In genomic region chr1:93673159-93673657, GRCh38 we compare ENCODE assay signal across 18 cellular contexts. TPM values are rescaled to one million over a fixed set of nuclear protein-coding genes. Genes with fewer than 3 reads are reported as not detected.
DNase-seq lines count a peak whose midpoint lies in the region; ATAC-seq, FAIRE-seq and TF ChIP-seq lines count a peak whose summit lies in the region.
"Had no signal": no experiment of that assay in that cellular context is flagged by ENCODE, and none has a peak within 500 bp of the region (broad histone marks: within the 10 kb centered on the region; RNA-seq: fewer than 3 reads in every experiment).

No MANE protein-coding gene starts in this region.

- H3K27ac Mint-ChIP-seq in Calu3 (ENCODE audit: unreplicated experiment): peak overlapping the region; percentile 66
- H3K27ac Mint-ChIP-seq: activated CD8-positive, alpha-beta T cell treated with anti-CD3 and anti-CD28 coated beads, Interleukin-2, amount 10 ng/mL, durations not matched to agents 7 days and 5 days; natural killer cell; T-helper 2 cell treated with Interferon-gamma antibody and Interleukin-4, amounts not matched to agents 5 μg/mL and 100 μg/mL, for 36 hours had no signal

- no peaks in the 10 kb centered on the region for H3K9me3 Mint-ChIP-seq in Calu3 (ENCODE audit: low read depth, unreplicated experiment)
- H3K9me3 Mint-ChIP-seq: central memory CD8-positive, alpha-beta T cell; natural killer cell; T-helper 2 cell treated with Interferon-gamma antibody and Interleukin-4, amounts not matched to agents 5 μg/mL and 100 μg/mL, for 36 hours had no signal

- H3K4me1 ChIP-seq in K562 (replicated peaks in 1 of 2; ENCODE audit: control insufficient read depth in 2 of 2, insufficient read depth in 2 of 2, low read length in 2 of 2): peaks cover 7 to 25% of the 10 kb centered on the region in 2 experiments

- FAIRE-seq in K562 (lab: Jason Lieb, UNC) (no peak), D721Med (lab: Jason Lieb, UNC) (no peak)
- FAIRE-seq: GM12878, H1 had no signal

- DNase-seq in Calu3: no peak
- DNase-seq in K562 (ENCODE audit: extremely low read depth in 1 of 4, low spot score in 3 of 4): no peak
- no peak for DNase-seq in left ventricle myocardium superior
- peak; percentile 51 for DNase-seq in skeletal muscle cell (ENCODE audit: low read depth)
- DNase-seq in NCI-H2196 treated with DMSO at 0.1 percent for 48 hours (lab: John Stamatoyannopoulos, UW; ENCODE audit: unreplicated experiment): no peak
- DNase-seq in AG08396 (ENCODE audit: low spot score): no peak
- DNase-seq in D721Med (ENCODE audit: insufficient read length, low spot score): no peak
- no peak for DNase-seq in effector CD4-positive, alpha-beta T cell
- DNase-seq: activated CD8-positive, alpha-beta T cell treated with anti-CD3 and anti-CD28 coated beads, Interleukin-2, amount 10 ng/mL, durations not matched to agents 7 days and 5 days; activated gamma-delta T cell; DMS79; foreskin melanocyte; natural killer cell; NCI-H446 treated with DMSO at 0.1 percent for 48 hours had no signal

- no peak overlapping the region for H2AFZ ChIP-seq in K562 (ENCODE audit: low read depth, low read length)

- TF ChIP-seq RAD21 in K562 (CRISPR knock-in tag; conservative IDR thresholded peaks at IDR 0.05 in 1 of 2, IDR thresholded peaks at IDR 0.05 in 1 of 2): no peak

- TF ChIP-seq EP300 in K562 (IDR thresholded peaks at IDR 0.05; ENCODE audit: low read length): no peak

- no peaks in the 10 kb centered on the region for H3K9me3 ChIP-seq in K562 (replicated peaks; ENCODE audit: control insufficient read depth, insufficient read depth, low read depth, low read length)

- H3K79me2 ChIP-seq in K562 (ENCODE audit: control insufficient read depth, insufficient read depth, low read length): no peaks in the 10 kb centered on the region

- no peak overlapping the region for H3K9ac ChIP-seq in K562 (ENCODE audit: insufficient read depth in 1 of 2, low read depth in 2 of 2, low read length in 2 of 2)

- no peaks in the 10 kb centered on the region for H4K20me1 ChIP-seq in K562 (replicated peaks; ENCODE audit: control insufficient read depth, insufficient read depth, low read length)

- no peak for TF ChIP-seq POLR2A in K562 (conservative IDR thresholded peaks at IDR 0.05)

- H3K36me3 Mint-ChIP-seq in Calu3 (ENCODE audit: insufficient read depth, unreplicated experiment): peaks cover 12% of the 10 kb centered on the region
- H3K36me3 Mint-ChIP-seq: natural killer cell had no signal

- H3K27me3 Mint-ChIP-seq in Calu3 (ENCODE audit: unreplicated experiment): no peaks in the 10 kb centered on the region

- ATAC-seq in K562 (no peak), left ventricle myocardium superior (peak; percentile 3)
- ATAC-seq: activated CD8-positive, alpha-beta T cell treated with anti-CD3 and anti-CD28 coated beads, Interleukin-2, amount 10 ng/mL, durations not matched to agents 7 days and 5 days; GM12878; natural killer cell had no signal

- in situ Hi-C loops in K562 (cut with MboI): no loop called here

- H3K4me3 ChIP-seq in K562 (no peak overlapping the region), skeletal muscle cell (ENCODE audit: low read depth, low read length) (no peak overlapping the region)
- H3K4me3 ChIP-seq: GM12878 had no signal

- intact Hi-C loops in Calu3 (cut with micrococcal nuclease; ENCODE audit: unreplicated experiment): loop anchor here (5.0 kb wide), 1 partner anchor 41 kb away; no protein-coding TSS in a partner anchor
- intact Hi-C loops in K562 (cut with micrococcal nuclease): no loop called here
- intact Hi-C loops in left ventricle myocardium superior (cut with micrococcal nuclease): no loop called here

- 47% methylated on average over 2 of the region's 2 CpGs for WGBS in K562 (ENCODE audit: insufficient coverage, low coverage, missing lambda C conversion rate)

- TF ChIP-seq CTCF in Calu3 (IDR thresholded peaks at IDR 0.05; ENCODE audit: unreplicated experiment): no peak
- TF ChIP-seq CTCF in K562 (IDR thresholded peaks at IDR 0.05 in 2 of 3, conservative IDR thresholded peaks at IDR 0.05 in 1 of 3; ENCODE audit: insufficient read depth in 2 of 3, low read depth in 1 of 3, low read length in 3 of 3): no peak
- no peak for TF ChIP-seq CTCF in D721Med (IDR thresholded peaks at IDR 0.05; ENCODE audit: insufficient read depth, missing control alignments)

- CTCF ChIA-PET in Calu3 (lab: Charles Lee) (interaction anchor here (1.4 to 3.1 kb wide), 4 partner anchors 8 to 140 kb away, joined by 3 to 15 read pairs (median 11); partner anchors contain the start of gene BCAR3), K562 (lab: Yijun Ruan, JAX; ENCODE audit: low intra/inter-chr PET ratio) (no interaction called here)

- no peaks in the 10 kb centered on the region for H3K36me3 ChIP-seq in K562 (ENCODE audit: control insufficient read depth, insufficient read depth, low read length)

- no peaks in the 10 kb centered on the region for H3K9me1 ChIP-seq in K562 (ENCODE audit: control insufficient read depth, insufficient read depth, low read length)

- peak overlapping the region; percentile 20 for H3K4me3 Mint-ChIP-seq in Calu3 (ENCODE audit: low read depth, unreplicated experiment)
- H3K4me3 Mint-ChIP-seq: activated CD8-positive, alpha-beta T cell treated with anti-CD3 and anti-CD28 coated beads, Interleukin-2, amount 10 ng/mL, durations not matched to agents 7 days and 5 days; central memory CD8-positive, alpha-beta T cell; natural killer cell; T-helper 2 cell treated with Interferon-gamma antibody and Interleukin-4, amounts not matched to agents 5 μg/mL and 100 μg/mL, for 36 hours had no signal

- H3K27me3 ChIP-seq in K562 (ENCODE audit: control insufficient read depth in 2 of 2, insufficient read depth in 2 of 2, low read length in 2 of 2): peaks cover 0 to 15% of the 10 kb centered on the region in 2 experiments; a peak in 2 of 5 replicates

- H3K27ac ChIP-seq in K562 (ENCODE audit: extremely low read depth, low read depth, low read length): no peak overlapping the region

- H3K4me2 ChIP-seq in K562 (ENCODE audit: insufficient read depth, low read length): no peak overlapping the region

- POLR2A ChIA-PET in K562 (lab: Yijun Ruan, JAX): interaction anchor here (0.7 kb wide), 1 partner anchor 80 kb away, joined by 3 read pairs; no protein-coding TSS in a partner anchor

- peaks cover 60% of the 10 kb centered on the region for H3K4me1 Mint-ChIP-seq in Calu3 (ENCODE audit: low read depth, unreplicated experiment)
- H3K4me1 Mint-ChIP-seq: central memory CD8-positive, alpha-beta T cell; natural killer cell had no signal

- BruUV-seq in Calu3 (replicated peaks; lab: Mats Ljungman, UMichigan) (no TSS peak), K562 (replicated peaks; lab: Mats Ljungman, UMichigan) (no TSS peak)

TF ChIP-seq in K562, 482 proteins besides CTCF, POLR2A, EP300 and RAD21:
- TF ChIP-seq HNRNPUL1 (IDR thresholded peaks at IDR 0.05; ENCODE audit: low read length) (no peak), CEBPG (CRISPR knock-in tag; IDR thresholded peaks at IDR 0.05) (no peak), CEBPG (tag; conservative IDR thresholded peaks at IDR 0.05 in 1 of 2, IDR thresholded peaks at IDR 0.05 in 1 of 2) (peak; percentile 39 to 70; a peak in 2 of 4 replicates), CEBPB (tag; IDR thresholded peaks at IDR 0.05) (peak; percentile 54; the same call in 1 of the 2 replicates)
TF ChIP-seq in K562: peak in this region for 2.

RNA-seq across cellular contexts. Expression of gene BCAR3, which starts 8.4 kb away (rescaled TPM):
- total RNA-seq in Calu3 (2022): 15.6 and 15.7 TPM in 2 replicates
- 0.93 and 1.4 TPM in 2 replicates for total RNA-seq in K562 (2011; cell fraction: chromatin; rRNA removed; ENCODE audit: low replicate concordance)
- total RNA-seq in K562 (2011; cell fraction: nucleolus; rRNA removed): 1.2 and 1.3 TPM in 2 replicates
- total RNA-seq in K562 (2011; cell fraction: nucleoplasm; rRNA removed): 0.73 and 1.5 TPM in 2 replicates
- total RNA-seq in K562 (2014; rRNA removed): 2.8 and 4.2 TPM in 2 replicates
- 4.8 and 6.9 TPM in 2 replicates for total RNA-seq in K562 (2014; rRNA removed; fragmentation: Illumina TruSeq; extraction: Trizol)
- 2.1 and 2.8 TPM in 2 replicates for total RNA-seq in K562 (2015; rRNA removed; fragmentation: Illumina TruSeq; extraction: Trizol)
- 3.6 and 3.8 TPM in 2 replicates for total RNA-seq in K562 (2021)
- polyA plus RNA-seq in K562 (2011; rRNA removed): 1.8 and 2.0 TPM in 2 replicates
- polyA plus RNA-seq in K562 (2011; cell fraction: cytosol; rRNA removed): 0.75 and 1.1 TPM in 2 replicates
- polyA plus RNA-seq in K562 (2011; cell fraction: nucleus; rRNA removed): 0.97 and 1.2 TPM in 2 replicates
- polyA plus RNA-seq in K562 (2012): 1.4 and 2.7 TPM in 2 replicates
- 3.2 and 3.6 TPM in 2 replicates for polyA plus RNA-seq in K562 (2014; fragmentation: Illumina TruSeq; extraction: Trizol)
- polyA plus RNA-seq in K562 (2014; fragmentation: Nextera tagmentation; extraction: Ambion mirVana): 1 to 10 TPM; 5.4 to 6.3 TPM
- 4.0 and 5.4 TPM in 2 replicates for polyA plus RNA-seq in K562 (2014; rRNA removed)
- polyA minus RNA-seq in K562 (2011; rRNA and poly(A)+ RNA removed): 0.60 and 1.4 TPM in 2 replicates
- polyA minus RNA-seq in K562 (2011; cell fraction: cytosol; rRNA and poly(A)+ RNA removed): 0.57 and 3.0 TPM in 2 replicates
- polyA minus RNA-seq in K562 (2011; cell fraction: nucleus; rRNA and poly(A)+ RNA removed): 0.67 and 2.1 TPM in 2 replicates
- 15.2 TPM for total RNA-seq in left ventricle myocardium superior
